Comparison of ENCODE assay signal across 26 cellular contexts in genomic region chr1:25685938-25686665, GRCh38.
DNase-seq lines count a peak whose midpoint lies in the region; ATAC-seq and TF ChIP-seq lines count a peak whose summit lies in the region.
"Had no signal": no experiment of that assay in that cellular context is flagged by ENCODE, and none has a peak within 500 bp of the region (broad histone marks: within the 10 kb centered on the region; RNA-seq: fewer than 3 reads in every experiment).

No MANE protein-coding gene starts in this region.

- peak in 1 of 2 donors; percentile 33 for TF ChIP-seq EP300 in tibial nerve (IDR thresholded peaks at IDR 0.05)

- H3K4me1 ChIP-seq in heart left ventricle (peaks cover 0 to 44% (median 16%) of the 10 kb centered on the region in 12 donors), tibial nerve (peaks cover 0 to 29% (median 0%) of the 10 kb centered on the region in 4 donors)

- H3K27me3 ChIP-seq in heart left ventricle (no peaks in the 10 kb centered on the region), tibial nerve (no peaks in the 10 kb centered on the region)

- DNase-seq in Right ventricle myocardium superior, result peak; percentile 67
- no peak for DNase-seq in heart left ventricle
- DNase-seq in fibroblast of gingiva (ENCODE audit: low read depth), result peak; percentile 70
- peak; percentile 93 for DNase-seq in posterior vena cava (ENCODE audit: low spot score)
- DNase-seq in tibial nerve (ENCODE audit: low spot score in 2 of 2), result peak in 1 of 2 donors; percentile 56
- DNase-seq in OCI-M2 (lab: John Stamatoyannopoulos, UW; ENCODE audit: unreplicated experiment), result no peak
- no peak for DNase-seq in HuH-7 (ENCODE audit: low spot score)
- DNase-seq: 8988T; activated CD4-positive, alpha-beta T cell treated with anti-CD3 and anti-CD28 coated beads, Interleukin-2, amount 50 U/mL, for 1 hour; activated CD8-positive, alpha-beta memory T cell treated with anti-CD3 and anti-CD28 coated beads, Interleukin-2, amount 10 ng/mL, durations not matched to agents 7 days and 5 days; activated T-cell treated with anti-CD3 and anti-CD28 coated beads, Interleukin-2, amount 50 U/mL, for 72 hours; CD4-positive, CD25-positive, alpha-beta regulatory T cell; effector CD4-positive, alpha-beta T cell; NCI-H1105 treated with DMSO at 0.1 percent for 48 hours; NCI-H2081; NCI-H446; NCI-H82; stimulated activated CD4-positive, alpha-beta T cell treated with anti-CD3 and anti-CD28 coated beads, Interleukin-4, amount 100 ng/mL, for 24 hours; stimulated activated naive B cell treated with anti-CD40 and anti-IgM and Interleukin-4, amounts not matched to agents 10 μg/mL and 1 μg/mL and 100 μg/mL, for 72 hours; T1000; trophoblast cell had no signal

- no peak overlapping the region for H3K4me3 ChIP-seq in heart left ventricle
- peak overlapping the region in 1 of 4 donors; percentile 11 for H3K4me3 ChIP-seq in tibial nerve
- H3K4me3 ChIP-seq: lung had no signal

- no peak for TF ChIP-seq POLR2A in heart left ventricle (IDR thresholded peaks at IDR 0.05)
- no peak for TF ChIP-seq POLR2A in tibial nerve (IDR thresholded peaks at IDR 0.05)

- TF ChIP-seq CTCF in heart left ventricle (IDR thresholded peaks at IDR 0.05) (no peak), tibial nerve (IDR thresholded peaks at IDR 0.05) (no peak)

- 90 to 97% (median 92%) methylated on average over 19 of the region's 19 CpGs for WGBS in heart left ventricle, 4 donors
- WGBS in tibial nerve, 2 donors, result 87 to 89% methylated on average over 19 of the region's 19 CpGs

- no peak overlapping the region for H3K27ac ChIP-seq in heart left ventricle
- H3K27ac ChIP-seq in tibial nerve, result peak overlapping the region in 3 of 4 donors; percentile 10 to 69 (median 11)
- H3K27ac ChIP-seq: epithelial cell of prostate had no signal

- H3K36me3 ChIP-seq in heart left ventricle, result peaks cover 0 to 3% (median 0%) of the 10 kb centered on the region in 9 donors
- no peaks in the 10 kb centered on the region for H3K36me3 ChIP-seq in tibial nerve

- intact Hi-C loops in Right ventricle myocardium superior (cut with DNase I) (no loop called here), heart left ventricle (cut with DNase I) (loop anchor here in 3 of 10 donors (5.0 kb wide), 2 partner anchors 64 to 74 kb away; no protein-coding TSS in a partner anchor), posterior vena cava (cut with DNase I) (no loop called here)

- ATAC-seq in Right ventricle myocardium superior (ENCODE audit: poor library complexity) (no peak), heart left ventricle (no peak), GM18868 (IDR thresholded peaks at IDR 0.05; ENCODE audit: unreplicated experiment) (no peak)
- ATAC-seq: activated CD8-positive, alpha-beta memory T cell treated with anti-CD3 and anti-CD28 coated beads, Interleukin-2, amount 10 ng/mL, durations not matched to agents 7 days and 5 days; activated naive CD4-positive, alpha-beta T cell treated with anti-CD3 and anti-CD28 coated beads, Interleukin-2, amount 50 U/mL, for 72 hours; activated T-cell treated with anti-CD3 and anti-CD28 coated beads, Interleukin-2, amount 50 U/mL, for 72 hours; stimulated activated naive B cell treated with anti-CD40 and anti-IgM and Interleukin-4, amounts not matched to agents 10 μg/mL and 1 μg/mL and 100 μg/mL, for 72 hours; WTC11 had no signal

- no peaks in the 10 kb centered on the region for H3K9me3 ChIP-seq in heart left ventricle
- H3K9me3 ChIP-seq in tibial nerve, result no peaks in the 10 kb centered on the region

Comparison
In these comparisons a context has a peak if more than half of its experiments do, and no peak if none do; other contexts are left out.
1. DNase-seq: peak in Right ventricle myocardium superior (single experiment), fibroblast of gingiva (single experiment) and posterior vena cava (single experiment); none in heart left ventricle (0 of 5), OCI-M2 (single experiment) and HuH-7 (single experiment).
2. H3K27ac ChIP-seq: peak in tibial nerve (3 of 4); none in heart left ventricle (0 of 12).